8 cellular contexts compared by ENCODE assay signal in the genomic region with DNA sequence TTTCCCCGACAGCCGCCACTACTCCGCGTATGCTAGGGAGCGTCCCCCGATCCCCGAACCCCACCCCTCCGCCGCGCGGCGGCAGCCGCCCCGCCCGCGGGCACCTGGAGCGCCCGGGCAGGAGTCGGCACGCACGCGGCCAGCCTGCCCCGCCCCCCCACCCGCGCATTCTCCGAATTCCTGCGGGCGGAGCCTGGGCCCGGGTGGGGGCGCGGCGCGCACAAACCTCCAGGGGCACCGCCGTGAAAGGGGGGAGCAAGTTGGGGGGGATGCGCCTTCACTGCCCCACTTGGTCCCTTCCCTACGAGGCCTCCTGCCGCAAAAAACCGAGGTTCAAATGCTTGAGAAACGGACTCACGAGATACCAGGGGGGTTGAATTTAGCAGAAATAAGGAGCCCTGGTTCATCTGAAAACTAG. TPM values are rescaled to one million over a fixed set of nuclear protein-coding genes. Genes with fewer than 3 reads are reported as not detected.
DNase-seq lines count a peak whose midpoint lies in the region; ATAC-seq, FAIRE-seq and TF ChIP-seq lines count a peak whose summit lies in the region.

No MANE protein-coding gene starts in this region.

- DNase-seq in AG10803 (ENCODE audit: low read depth) (peak; percentile 67), M059J (ENCODE audit: low read depth) (peak; percentile 64), ascending aorta (ENCODE audit: low spot score in 2 of 2) (peak in 1 of 2 donors; percentile 72), immature natural killer cell (no peak), frontal cortex (ENCODE audit: low spot score in 2 of 2) (no peak), GM19240 (ENCODE audit: insufficient read length, low spot score) (no peak)
- DNase-seq in stimulated activated CD4-positive, alpha-beta T cell treated with anti-CD3 and anti-CD28 coated beads, Interleukin-4, amount 100 ng/mL, for 4 hours, result peak; percentile 51 to 55

- no peaks in the 10 kb centered on the region for H3K36me3 ChIP-seq in ascending aorta

- TF ChIP-seq CTCF in AG10803 (conservative IDR thresholded peaks at IDR 0.05; ENCODE audit: low read length), result no peak
- no peak for TF ChIP-seq CTCF in ascending aorta (IDR thresholded peaks at IDR 0.05)

- H3K9me3 Mint-ChIP-seq in immature natural killer cell, result no peaks in the 10 kb centered on the region

- peak overlapping the region; percentile 91 for H3K4me3 ChIP-seq in AG10803 (ENCODE audit: low read length)
- peak overlapping the region; percentile 72 to 81 for H3K4me3 ChIP-seq in ascending aorta

- no peaks in the 10 kb centered on the region for H3K27me3 ChIP-seq in ascending aorta

- H3K27ac Mint-ChIP-seq in immature natural killer cell, result no peak overlapping the region

- no peaks in the 10 kb centered on the region for H3K9me3 ChIP-seq in ascending aorta

- peaks cover 5 to 44% of the 10 kb centered on the region in 2 donors for H3K4me1 ChIP-seq in ascending aorta

- intact Hi-C loops in ascending aorta (cut with DNase I), result loop anchor here (5.0 kb wide), 2 partner anchors 143 to 423 kb away; partner anchors contain the start of gene MMP14

- H3K4me1 Mint-ChIP-seq in immature natural killer cell, result peaks cover 5 to 8% of the 10 kb centered on the region in 2 donors

- H3K4me3 Mint-ChIP-seq in immature natural killer cell, result peak overlapping the region; percentile 56 to 75 (median 64)

- no peaks in the 10 kb centered on the region for H3K36me3 Mint-ChIP-seq in immature natural killer cell

- ATAC-seq in GM18498 (IDR thresholded peaks at IDR 0.05; ENCODE audit: unreplicated experiment), result no peak

- H3K27me3 Mint-ChIP-seq in immature natural killer cell (ENCODE audit: low read depth in 3 of 3), result peaks cover 2 to 5% (median 2%) of the 10 kb centered on the region in 3 donors

- no peak for FAIRE-seq in frontal cortex (lab: Jason Lieb, UNC)

- peak overlapping the region; percentile 86 to 92 for H3K27ac ChIP-seq in ascending aorta

RNA-seq across cellular contexts. Expression of gene AJUBA, which starts 1.7 kb away (rescaled TPM):
- 23.9 and 55.5 TPM in 2 replicates for total RNA-seq in M059J (2014; rRNA removed; shearing (Covaris generic))
- 11.6 TPM for total RNA-seq in ascending aorta
- under 1 TPM in 2 of 3 donors, not detected in 1; 0.18 to 0.21 TPM for polyA plus RNA-seq in immature natural killer cell
- total RNA-seq in frontal cortex, result 4.5 TPM

RNA-seq across cellular contexts. Expression of gene HAUS4, which starts 23.8 kb away (rescaled TPM):
- total RNA-seq in M059J (2014; rRNA removed; shearing (Covaris generic)), result 30.7 and 51.4 TPM in 2 replicates
- total RNA-seq in ascending aorta, result 61.8 TPM
- polyA plus RNA-seq in immature natural killer cell, result 10 to 100 TPM; 23.0 to 26.2 (median 23.2) TPM
- 23.2 TPM for total RNA-seq in frontal cortex

RNA-seq across cellular contexts. Expression of gene C14orf93, which starts 29.3 kb away (rescaled TPM):
- total RNA-seq in M059J (2014; rRNA removed; shearing (Covaris generic)), result 8.6 and 9.7 TPM in 2 replicates
- total RNA-seq in ascending aorta (7.1 TPM), frontal cortex (4.5 TPM)
- polyA plus RNA-seq in immature natural killer cell, result 1 to 10 TPM; 3.4 to 9.8 (median 5.0) TPM

RNA-seq across cellular contexts. Expression of gene PRMT5, which starts 51.5 kb away (rescaled TPM):
- 67.3 and 83.3 TPM in 2 replicates for total RNA-seq in M059J (2014; rRNA removed; shearing (Covaris generic))
- total RNA-seq in ascending aorta (118 TPM), frontal cortex (61.1 TPM)
- polyA plus RNA-seq in immature natural killer cell, result 10 to 100 TPM; 32.9 to 34.9 (median 34.7) TPM

RNA-seq across cellular contexts. Expression of gene PSMB5, which starts 54.0 kb away (rescaled TPM):
- 267 and 297 TPM in 2 replicates for total RNA-seq in M059J (2014; rRNA removed; shearing (Covaris generic))
- total RNA-seq in ascending aorta (62.7 TPM), frontal cortex (194 TPM)
- polyA plus RNA-seq in immature natural killer cell, result 10 to 100 TPM; 25.6 to 54.3 (median 39.7) TPM

Comparison
In these comparisons a context has a peak if more than half of its experiments do, and no peak if none do; other contexts are left out.
1. DNase-seq: peak in AG10803 (single experiment), M059J (single experiment) and stimulated activated CD4-positive, alpha-beta T cell treated with anti-CD3 and anti-CD28 coated beads, Interleukin-4, amount 100 ng/mL, for 4 hours (2 of 2); none in immature natural killer cell (0 of 3), frontal cortex (0 of 2) and GM19240 (single experiment).